17 cellular contexts compared by ENCODE assay signal in the genomic region with DNA sequence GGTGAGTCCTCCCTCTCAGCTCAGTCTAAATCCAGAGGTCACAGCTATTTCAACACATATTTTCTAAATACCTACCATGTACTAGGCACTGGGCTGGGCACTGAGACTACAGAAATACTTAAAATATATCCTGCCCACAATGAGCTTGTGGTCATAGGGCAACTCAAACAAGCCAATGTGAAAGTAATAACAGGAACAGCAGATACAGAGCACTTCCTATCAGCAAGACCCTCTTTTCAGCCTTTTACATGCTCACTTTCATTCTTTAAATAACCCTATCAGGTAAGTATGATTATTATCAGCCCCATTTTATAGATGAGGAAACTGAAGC.
DNase-seq lines count a peak whose midpoint lies in the region; ATAC-seq and TF ChIP-seq lines count a peak whose summit lies in the region.
"Had no signal": no experiment of that assay in that cellular context is flagged by ENCODE, and none has a peak within 500 bp of the region (broad histone marks: within the 10 kb centered on the region; RNA-seq: fewer than 3 reads in every experiment).

No MANE protein-coding gene starts in this region.

- POLR2A ChIA-PET in activated CD8-positive, alpha-beta T cell treated with anti-CD3 and anti-CD28 coated beads, Interleukin-2, amount 10 ng/mL, durations not matched to agents 7 days and 5 days (lab: Charles Lee): interaction anchor here (1.1 to 1.3 kb wide), 2 partner anchors 13 to 15 kb away, joined by 4 to 6 read pairs; no protein-coding TSS in a partner anchor

- DNase-seq in activated T-cell treated with anti-CD3 and anti-CD28 coated beads, Interleukin-2, amount 50 U/mL, for 24 hours: no peak
- no peak for DNase-seq in activated T-cell treated with anti-CD3 and anti-CD28 coated beads, Interleukin-2, amount 50 U/mL, for 1 hour
- no peak for DNase-seq in activated CD8-positive, alpha-beta T cell treated with anti-CD3 and anti-CD28 coated beads, Interleukin-2, amount 10 ng/mL, durations not matched to agents 7 days and 5 days
- DNase-seq in thoracic aorta (ENCODE audit: low spot score): no peak
- no peak for DNase-seq in HUDEP-2 (lab: John Stamatoyannopoulos, UW; ENCODE audit: unreplicated experiment in 76 of 76)
- DNase-seq in NCI-H446 treated with DMSO at 0.1 percent for 48 hours (lab: John Stamatoyannopoulos, UW): no peak
- DNase-seq in osteoblast (ENCODE audit: insufficient read length, low spot score, missing footprints): no peak
- DNase-seq: ACHN; activated CD4-positive, alpha-beta T cell treated with anti-CD3 and anti-CD28 coated beads, Interleukin-2, amount 50 U/mL, for 1 hour; amniotic stem cell; DMS 273 treated with DMSO at 0.1 percent for 48 hours; Kasumi-1; naive B cell; NCI-H2081 treated with DMSO at 0.1 percent for 48 hours; NK-92 treated with Interleukin-12 subunit alpha and Interleukin-12 subunit beta, amount 100 ng/mL, for 24 hours had no signal

- CTCF ChIA-PET in activated CD8-positive, alpha-beta T cell treated with anti-CD3 and anti-CD28 coated beads, Interleukin-2, amount 10 ng/mL, durations not matched to agents 7 days and 5 days (lab: Charles Lee): interaction anchor here (0.9 to 25.7 kb wide), 3 partner anchors 10 to 46 kb away, joined by 5 to 656 read pairs (median 10); no protein-coding TSS in a partner anchor

- H3K4me3 ChIP-seq in gastroesophageal sphincter (no peak overlapping the region), thoracic aorta (no peak overlapping the region), osteoblast (ENCODE audit: insufficient read depth, low read length) (no peak overlapping the region)

- peaks cover 82% of the 10 kb centered on the region for H3K4me1 Mint-ChIP-seq in activated T-cell treated with anti-CD3 and anti-CD28 coated beads, Interleukin-2, amount 50 U/mL, for 24 hours (ENCODE audit: low read depth)
- peaks cover 50% of the 10 kb centered on the region for H3K4me1 Mint-ChIP-seq in activated CD8-positive, alpha-beta T cell treated with anti-CD3 and anti-CD28 coated beads, Interleukin-2, amount 10 ng/mL, durations not matched to agents 7 days and 5 days (ENCODE audit: low read depth)

- H3K36me3 Mint-ChIP-seq in activated T-cell treated with anti-CD3 and anti-CD28 coated beads, Interleukin-2, amount 50 U/mL, for 24 hours (ENCODE audit: low read depth): peaks cover 47% of the 10 kb centered on the region
- H3K36me3 Mint-ChIP-seq in activated CD8-positive, alpha-beta T cell treated with anti-CD3 and anti-CD28 coated beads, Interleukin-2, amount 10 ng/mL, durations not matched to agents 7 days and 5 days (ENCODE audit: low read depth): peaks cover 29% of the 10 kb centered on the region
- H3K36me3 Mint-ChIP-seq: type B pancreatic cell had no signal

- H3K27ac Mint-ChIP-seq in activated T-cell treated with anti-CD3 and anti-CD28 coated beads, Interleukin-2, amount 50 U/mL, for 24 hours: peak overlapping the region; percentile 70
- H3K27ac Mint-ChIP-seq in activated CD8-positive, alpha-beta T cell treated with anti-CD3 and anti-CD28 coated beads, Interleukin-2, amount 10 ng/mL, durations not matched to agents 7 days and 5 days: peak overlapping the region; percentile 5
- H3K27ac Mint-ChIP-seq: type B pancreatic cell had no signal

- H3K9me3 ChIP-seq in gastroesophageal sphincter (no peaks in the 10 kb centered on the region), thoracic aorta (no peaks in the 10 kb centered on the region), osteoblast (ENCODE audit: low read depth, low read length) (no peaks in the 10 kb centered on the region)

- peaks cover 0 to 9% of the 10 kb centered on the region in 2 donors for H3K36me3 ChIP-seq in gastroesophageal sphincter
- no peaks in the 10 kb centered on the region for H3K36me3 ChIP-seq in thoracic aorta
- H3K36me3 ChIP-seq in osteoblast (ENCODE audit: insufficient read depth, low read length): peaks cover 3% of the 10 kb centered on the region

- no peak for ATAC-seq in activated CD8-positive, alpha-beta T cell treated with anti-CD3 and anti-CD28 coated beads, Interleukin-2, amount 10 ng/mL, durations not matched to agents 7 days and 5 days
- ATAC-seq in gastroesophageal sphincter (no peak), thoracic aorta (ENCODE audit: insufficient number of reproducible peaks, low FRiP score, low read depth) (no peak)

- H3K4me3 Mint-ChIP-seq in activated T-cell treated with anti-CD3 and anti-CD28 coated beads, Interleukin-2, amount 50 U/mL, for 24 hours: no peak overlapping the region
- no peak overlapping the region for H3K4me3 Mint-ChIP-seq in activated CD8-positive, alpha-beta T cell treated with anti-CD3 and anti-CD28 coated beads, Interleukin-2, amount 10 ng/mL, durations not matched to agents 7 days and 5 days
- H3K4me3 Mint-ChIP-seq: type B pancreatic cell had no signal

- peaks cover 75% of the 10 kb centered on the region for H3K79me2 ChIP-seq in osteoblast (ENCODE audit: insufficient read depth, low read length)

- no peak overlapping the region for H2AFZ ChIP-seq in osteoblast (ENCODE audit: low read length)

- H3K27ac ChIP-seq in gastroesophageal sphincter: peak overlapping the region; percentile 18 to 99 (median 74)
- H3K27ac ChIP-seq in thoracic aorta: peak overlapping the region; percentile 26 to 48
- H3K27ac ChIP-seq in osteoblast (ENCODE audit: low read depth, low read length): no peak overlapping the region

- no peak for TF ChIP-seq POLR2A in gastroesophageal sphincter (IDR thresholded peaks at IDR 0.05)

- peaks cover 7% of the 10 kb centered on the region for H4K20me1 ChIP-seq in osteoblast (ENCODE audit: insufficient read depth, low read length)

- no peak overlapping the region for H3K4me2 ChIP-seq in osteoblast (ENCODE audit: insufficient read depth, low read length)

- H3K4me1 ChIP-seq in gastroesophageal sphincter (peaks cover 0 to 99% (median 49%) of the 10 kb centered on the region in 3 donors), thoracic aorta (ENCODE audit: control insufficient read depth in 1 of 2, low read depth in 2 of 2) (peaks cover 29 to 53% of the 10 kb centered on the region in 2 donors), osteoblast (ENCODE audit: insufficient read depth, low read length) (no peaks in the 10 kb centered on the region)

- no peaks in the 10 kb centered on the region for H3K9me3 Mint-ChIP-seq in activated T-cell treated with anti-CD3 and anti-CD28 coated beads, Interleukin-2, amount 50 U/mL, for 24 hours
- no peaks in the 10 kb centered on the region for H3K9me3 Mint-ChIP-seq in activated CD8-positive, alpha-beta T cell treated with anti-CD3 and anti-CD28 coated beads, Interleukin-2, amount 10 ng/mL, durations not matched to agents 7 days and 5 days (ENCODE audit: insufficient read depth)
- H3K9me3 Mint-ChIP-seq: naive B cell, type B pancreatic cell had no signal

- TF ChIP-seq EP300 in gastroesophageal sphincter (IDR thresholded peaks at IDR 0.05): no peak

- H3K27me3 ChIP-seq in gastroesophageal sphincter (no peaks in the 10 kb centered on the region), thoracic aorta (replicated peaks; ENCODE audit: insufficient read depth) (no peaks in the 10 kb centered on the region), osteoblast (ENCODE audit: insufficient read depth, low read length) (no peaks in the 10 kb centered on the region)

- TF ChIP-seq CTCF in gastroesophageal sphincter (IDR thresholded peaks at IDR 0.05) (no peak), thoracic aorta (IDR thresholded peaks at IDR 0.05) (no peak), osteoblast (IDR thresholded peaks at IDR 0.05; ENCODE audit: extremely low read depth, low read depth, low read length) (no peak)

- no peaks in the 10 kb centered on the region for H3K27me3 Mint-ChIP-seq in activated T-cell treated with anti-CD3 and anti-CD28 coated beads, Interleukin-2, amount 50 U/mL, for 24 hours
- no peaks in the 10 kb centered on the region for H3K27me3 Mint-ChIP-seq in activated CD8-positive, alpha-beta T cell treated with anti-CD3 and anti-CD28 coated beads, Interleukin-2, amount 10 ng/mL, durations not matched to agents 7 days and 5 days (ENCODE audit: low read depth)
- H3K27me3 Mint-ChIP-seq: naive B cell, type B pancreatic cell had no signal
